16 cellular contexts compared by ENCODE assay signal in genomic region chr19:36775768-36776167, GRCh38. TPM values are rescaled to one million over a fixed set of nuclear protein-coding genes. Genes with fewer than 3 reads are reported as not detected.
DNase-seq lines count a peak whose midpoint lies in the region; ATAC-seq, FAIRE-seq and TF ChIP-seq lines count a peak whose summit lies in the region.
"Had no signal": no experiment of that assay in that cellular context is flagged by ENCODE, and none has a peak within 500 bp of the region (broad histone marks: within the 10 kb centered on the region; RNA-seq: fewer than 3 reads in every experiment).

No MANE protein-coding gene starts in this region.

- peaks cover 19% of the 10 kb centered on the region for H3K4me1 ChIP-seq in suprapubic skin

- peak overlapping the region; percentile 41 for H3K4me3 ChIP-seq in suprapubic skin
- H3K4me3 ChIP-seq: lung had no signal

- H3K27me3 ChIP-seq in suprapubic skin, result peaks cover 3% of the 10 kb centered on the region

- TF ChIP-seq CTCF in WTC11 (IDR thresholded peaks at IDR 0.05) (no peak), suprapubic skin (IDR thresholded peaks at IDR 0.05) (no peak)

- peaks cover 15% of the 10 kb centered on the region for H3K4me1 Mint-ChIP-seq in WTC11

- peak overlapping the region; percentile 67 for H3K4me3 Mint-ChIP-seq in WTC11
- H3K4me3 Mint-ChIP-seq: CD8-positive, alpha-beta T cell had no signal

- H3K9me3 Mint-ChIP-seq in WTC11, result peaks cover 4% of the 10 kb centered on the region; the same call in 1 of the 2 replicates

- POLR2A ChIA-PET in WTC11 (lab: Charles Lee), result no interaction called here

- H3K27me3 Mint-ChIP-seq in WTC11 (ENCODE audit: low read depth), result no peaks in the 10 kb centered on the region; the same call in none of the 2 replicates

- DNase-seq in WTC11 (ENCODE audit: low spot score), result peak; percentile 67
- DNase-seq in dermis blood vessel endothelial cell, result peak; percentile 71
- DNase-seq in iris pigment epithelial cell (ENCODE audit: low read depth), result peak; percentile 27
- DNase-seq in suprapubic skin (ENCODE audit: low spot score in 2 of 2), result no peak
- no peak for DNase-seq in NCI-H345 (lab: John Stamatoyannopoulos, UW)
- DNase-seq in activated effector memory CD4-positive, alpha-beta T cell treated with anti-CD3 and anti-CD28 coated beads, Interleukin-2, amount 50 U/mL, for 16 hours, result no peak
- no peak for DNase-seq in NCI-H1930 (lab: John Stamatoyannopoulos, UW)
- no peak for DNase-seq in GM12892 (ENCODE audit: insufficient read length)
- DNase-seq: activated CD4-positive, alpha-beta T cell treated with anti-CD3 and anti-CD28 coated beads, Interleukin-2, amount 50 U/mL, for 48 hours; activated gamma-delta T cell; CD8-positive, alpha-beta T cell; GOT3; RPMI8226 had no signal

- H3K27ac Mint-ChIP-seq in WTC11, result 0 out of 2 replicates have a peak overlapping the region, but pooled peaks have one; percentile 80
- H3K27ac Mint-ChIP-seq: CD8-positive, alpha-beta T cell had no signal

- no peaks in the 10 kb centered on the region for H3K9me3 ChIP-seq in suprapubic skin

- peak; percentile 23 for ATAC-seq in WTC11
- ATAC-seq: CD8-positive, alpha-beta T cell had no signal

- peak overlapping the region; percentile 10 for H3K27ac ChIP-seq in suprapubic skin

- 24% methylated on average over 12 of the region's 38 CpGs for WGBS in suprapubic skin

- CTCF ChIA-PET in WTC11 (lab: Charles Lee), result no interaction called here

- TF ChIP-seq EP300 in suprapubic skin (IDR thresholded peaks at IDR 0.05), result no peak

- FAIRE-seq in GM12892 (lab: Jason Lieb, UNC), result no peak
- FAIRE-seq: frontal cortex, G401.6 had no signal

- TF ChIP-seq POLR2A in suprapubic skin (IDR thresholded peaks at IDR 0.05) (no peak), GM12892 (IDR thresholded peaks at IDR 0.05; ENCODE audit: low read depth, low read length) (no peak)

- peaks cover 53% of the 10 kb centered on the region for H3K36me3 Mint-ChIP-seq in WTC11

- H3K36me3 ChIP-seq in suprapubic skin, result no peaks in the 10 kb centered on the region

TF ChIP-seq in WTC11, 78 proteins besides CTCF, POLR2A, EP300 and RAD21:
- TF ChIP-seq ZNF512 (CRISPR knock-in tag; IDR thresholded peaks at IDR 0.05; ENCODE audit: borderline replicate concordance), result no peak
- no peak for TF ChIP-seq NR2C2 (CRISPR knock-in tag; IDR thresholded peaks at IDR 0.05)
- no peak for TF ChIP-seq MYBL2 (CRISPR knock-in tag; IDR thresholded peaks at IDR 0.05)
- TF ChIP-seq TEAD4 (CRISPR knock-in tag; IDR thresholded peaks at IDR 0.05), result no peak
- no peak for TF ChIP-seq ZNF121 (CRISPR knock-in tag; IDR thresholded peaks at IDR 0.05)
- TF ChIP-seq USF1 (CRISPR knock-in tag; IDR thresholded peaks at IDR 0.05), result no peak
- TF ChIP-seq MAX (CRISPR knock-in tag; IDR thresholded peaks at IDR 0.05), result no peak
- TF ChIP-seq ZNF416 (CRISPR knock-in tag; IDR thresholded peaks at IDR 0.05), result no peak
- no peak for TF ChIP-seq SMAD4 (CRISPR knock-in tag; IDR thresholded peaks at IDR 0.05)
- no peak for TF ChIP-seq NFYB (CRISPR knock-in tag; conservative IDR thresholded peaks at IDR 0.05; ENCODE audit: low read depth)
- TF ChIP-seq HMGA2 (CRISPR knock-in tag; IDR thresholded peaks at IDR 0.05), result no peak
- TF ChIP-seq IRF2 (CRISPR knock-in tag; IDR thresholded peaks at IDR 0.05; ENCODE audit: borderline replicate concordance, low read depth), result no peak

RNA-seq across cellular contexts. Expression of gene ZNF850, which starts 3.2 kb away (rescaled TPM):
- total RNA-seq in WTC11 (2021) (46.9 to 65.9 TPM (median 47.2 TPM) in 3 replicates), dermis blood vessel endothelial cell (2.6 and 4.8 TPM in 2 replicates), suprapubic skin (10 to 100 TPM in 1 of 4 donors, 1 to 10 TPM in 3; 1.5 to 10.7 (median 4.8) TPM)
- polyA plus RNA-seq in GM12892 (2012; ENCODE audit: missing spikeins), result 2.1 TPM

Comparison
In these comparisons a context has a peak if more than half of its experiments do, and no peak if none do; other contexts are left out.
1. DNase-seq: peak in WTC11 (single experiment), dermis blood vessel endothelial cell (single experiment) and iris pigment epithelial cell (single experiment); none in suprapubic skin (0 of 2), NCI-H345 (single experiment), activated effector memory CD4-positive, alpha-beta T cell treated with anti-CD3 and anti-CD28 coated beads, Interleukin-2, amount 50 U/mL, for 16 hours (single experiment), NCI-H1930 (0 of 2) and GM12892 (single experiment).